ENCODE assay signal across 8 cellular contexts in the genomic region with DNA sequence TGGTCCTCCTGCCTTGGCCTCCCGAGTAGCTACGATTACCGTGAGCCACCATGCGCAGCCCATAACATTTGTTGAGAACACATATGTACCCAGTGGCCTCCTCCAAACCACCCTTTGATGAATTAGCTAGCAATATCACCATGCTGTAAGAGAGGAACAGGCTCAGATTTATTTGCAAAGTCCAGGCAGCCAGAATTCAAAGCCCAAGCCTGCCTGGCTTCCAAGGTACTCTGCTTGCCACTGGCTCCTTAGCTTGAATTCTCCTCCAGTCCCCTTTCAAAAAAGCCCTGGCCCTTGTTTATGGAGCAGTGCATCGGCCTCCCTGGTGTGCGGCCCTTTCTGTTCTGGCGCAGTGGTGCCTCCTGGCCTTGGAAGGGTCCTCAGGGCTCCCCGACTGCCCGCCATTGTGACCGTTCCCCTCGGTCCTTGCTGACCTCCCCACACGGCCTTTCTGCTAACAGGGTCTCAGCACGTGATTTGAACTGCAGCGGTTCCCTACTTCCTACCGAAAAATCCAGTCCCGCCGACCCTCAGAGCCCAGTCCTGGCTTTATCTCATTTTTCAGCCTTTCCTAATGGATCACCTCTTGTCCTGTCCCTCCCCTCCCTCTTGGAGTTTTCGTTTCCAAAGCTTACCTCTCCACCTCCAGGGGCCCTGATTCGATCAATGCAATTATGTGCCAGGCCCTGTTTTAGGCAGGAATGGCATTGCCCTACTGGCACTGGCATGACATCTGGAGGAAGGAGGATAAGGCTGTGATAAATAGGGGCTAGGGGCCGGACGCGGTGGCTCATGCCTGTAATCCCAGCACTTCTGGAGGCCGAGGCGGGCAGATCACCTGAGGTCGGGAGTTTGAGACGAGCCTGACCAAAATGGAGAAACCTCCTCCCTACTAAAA. TPM values are rescaled to one million over a fixed set of nuclear protein-coding genes. Genes with fewer than 3 reads are reported as not detected.
DNase-seq lines count a peak whose midpoint lies in the region; ATAC-seq and TF ChIP-seq lines count a peak whose summit lies in the region.

No MANE protein-coding gene starts in this region.

- H3K4me2 ChIP-seq in BLaER1 treated with 17β-estradiol and CSF1 and Interleukin-3, amounts not matched to agents 10 nM and 100 nM, result peak overlapping the region; percentile 85 to 100 (median 94); a peak in 21 of 22 replicates

- H3K27ac ChIP-seq in BLaER1 treated with 17β-estradiol and CSF1 and Interleukin-3, amounts not matched to agents 10 nM and 100 nM, result peak overlapping the region in 7 of 11 experiments; percentile 8 to 97 (median 93); a peak in 10 of 22 replicates
- H3K27ac ChIP-seq in ovary, result peak overlapping the region; percentile 83 to 94

- H3K4me3 Mint-ChIP-seq in effector memory CD8-positive, alpha-beta T cell, result peak overlapping the region; percentile 75 to 85

- in situ Hi-C loops in GM13976 (cut with MboI; ENCODE audit: low sequenced_read_pairs, unreplicated experiment) (loop anchor here (25.0 kb wide), 1 partner anchor 353 kb away; no protein-coding TSS in a partner anchor), HAP-1 (cut with MboI; ENCODE audit: low sequenced_read_pairs) (no loop called here)

- peak overlapping the region in 3 of 10 experiments; percentile 81 to 85 (median 83); a peak in 4 of 20 replicates for H3K4me3 ChIP-seq in BLaER1 treated with 17β-estradiol and CSF1 and Interleukin-3, amounts not matched to agents 10 nM and 100 nM
- H3K4me3 ChIP-seq in NT2/D1 (ENCODE audit: insufficient read length, low read depth), result no peak overlapping the region
- no peak overlapping the region for H3K4me3 ChIP-seq in ovary
- H3K4me3 ChIP-seq in HAP-1, result no peak overlapping the region; the same call in 1 of the 2 replicates

- H3K36me3 Mint-ChIP-seq in effector memory CD8-positive, alpha-beta T cell (ENCODE audit: insufficient read depth), result peaks cover 19% of the 10 kb centered on the region

- no peaks in the 10 kb centered on the region for H3K27me3 ChIP-seq in BLaER1 treated with 17β-estradiol and CSF1 and Interleukin-3, amounts not matched to agents 10 nM and 100 nM
- H3K27me3 ChIP-seq in NT2/D1 (ENCODE audit: insufficient read depth, insufficient read length) (no peaks in the 10 kb centered on the region), ovary (no peaks in the 10 kb centered on the region), HAP-1 (ENCODE audit: low read depth) (no peaks in the 10 kb centered on the region)

- H3K36me3 ChIP-seq in BLaER1 treated with 17β-estradiol and CSF1 and Interleukin-3, amounts not matched to agents 10 nM and 100 nM, result peaks cover 13 to 48% (median 27%) of the 10 kb centered on the region in 11 experiments; a peak in 18 of 22 replicates
- peaks cover 25% of the 10 kb centered on the region for H3K36me3 ChIP-seq in NT2/D1 (ENCODE audit: insufficient read depth, insufficient read length, low read length)
- no peaks in the 10 kb centered on the region for H3K36me3 ChIP-seq in ovary
- H3K36me3 ChIP-seq in HAP-1 (replicated peaks), result peaks cover 17% of the 10 kb centered on the region

- no peaks in the 10 kb centered on the region for H3K27me3 Mint-ChIP-seq in effector memory CD8-positive, alpha-beta T cell

- POLR2A ChIA-PET in GM10248 (lab: Yijun Ruan, JAX), result no interaction called here

- H4K20me1 ChIP-seq in BLaER1 treated with 17β-estradiol and CSF1 and Interleukin-3, amounts not matched to agents 10 nM and 100 nM, result peaks cover 52 to 90% (median 77%) of the 10 kb centered on the region in 11 experiments

- TF ChIP-seq POLR2A in ovary (IDR thresholded peaks at IDR 0.05), result no peak

- H3K9me3 Mint-ChIP-seq in effector memory CD8-positive, alpha-beta T cell, result no peaks in the 10 kb centered on the region

- DNase-seq in NT2/D1 (ENCODE audit: low read depth, low spot score), result no peak
- no peak for DNase-seq in effector memory CD8-positive, alpha-beta T cell
- DNase-seq in ovary, result peak in 1 of 5 donors; percentile 26
- DNase-seq in GM10248 (ENCODE audit: extremely low spot score), result no peak
- DNase-seq in GM13976 (ENCODE audit: low spot score), result no peak
- DNase-seq in HAP-1 (ENCODE audit: low spot score in 2 of 2), result no peak
- no peak for DNase-seq in SKM-1 (lab: John Stamatoyannopoulos, UW; ENCODE audit: unreplicated experiment)

- TF ChIP-seq CTCF in ovary (IDR thresholded peaks at IDR 0.05) (no peak), GM10248 (IDR thresholded peaks at IDR 0.05; ENCODE audit: control extremely low read depth, extremely low read depth, low read depth, missing control alignments) (no peak), GM13976 (IDR thresholded peaks at IDR 0.05; ENCODE audit: borderline replicate concordance, control extremely low read depth, extremely low read depth, insufficient read depth, missing control alignments) (no peak)

- peak overlapping the region; percentile 60 to 82 for H3K27ac Mint-ChIP-seq in effector memory CD8-positive, alpha-beta T cell

- CTCF ChIA-PET in GM10248 (lab: Yijun Ruan, JAX), result interaction anchor here (0.6 to 7.0 kb wide), 24 partner anchors 9 to 215 kb away, joined by 3 to 121 read pairs (median 6); a partner anchor contains a TSS

- intact Hi-C loops in ovary (cut with DNase I), result no loop called here

- H3K4me1 Mint-ChIP-seq in effector memory CD8-positive, alpha-beta T cell (ENCODE audit: low read depth in 2 of 2), result peaks cover 10 to 11% of the 10 kb centered on the region in 2 donors

- no peaks in the 10 kb centered on the region for H3K9me3 ChIP-seq in BLaER1 treated with 17β-estradiol and CSF1 and Interleukin-3, amounts not matched to agents 10 nM and 100 nM (replicated peaks in 1 of 11)
- H3K9me3 ChIP-seq in NT2/D1 (ENCODE audit: insufficient read depth, low read length) (no peaks in the 10 kb centered on the region), ovary (no peaks in the 10 kb centered on the region), HAP-1 (no peaks in the 10 kb centered on the region)

- ATAC-seq in effector memory CD8-positive, alpha-beta T cell (replicated peaks), result no peak

- WGBS in ovary, 3 donors, result 50 to 58% (median 53%) methylated on average over 26 of the region's 26 CpGs

- H3K4me1 ChIP-seq in BLaER1 treated with 17β-estradiol and CSF1 and Interleukin-3, amounts not matched to agents 10 nM and 100 nM, result peaks cover 53 to 94% (median 83%) of the 10 kb centered on the region in 10 experiments
- H3K4me1 ChIP-seq in NT2/D1 (ENCODE audit: insufficient read depth, insufficient read length), result peaks cover 7% of the 10 kb centered on the region
- peaks cover 4% of the 10 kb centered on the region for H3K4me1 ChIP-seq in ovary (ENCODE audit: insufficient read depth)
- H3K4me1 ChIP-seq in HAP-1, result peaks cover 8% of the 10 kb centered on the region; the same call in 1 of the 2 replicates

- no peak for TF ChIP-seq EP300 in ovary (IDR thresholded peaks at IDR 0.05)

- peak overlapping the region; percentile 24 to 99 (median 93); a peak in 17 of 22 replicates for H3K9ac ChIP-seq in BLaER1 treated with 17β-estradiol and CSF1 and Interleukin-3, amounts not matched to agents 10 nM and 100 nM
- H3K9ac ChIP-seq in NT2/D1 (ENCODE audit: insufficient read length, low read depth), result peak overlapping the region; percentile 67

RNA-seq across cellular contexts. Expression of gene SLC25A29, which starts 22.0 kb away (rescaled TPM):
- total RNA-seq in ovary, result 100 to 1,000 TPM in 1 of 7 donors, 10 to 100 TPM in 6; 50.2 to 177 (median 72.3) TPM
- 10 to 100 TPM in 1 of 2 donors, 1 to 10 TPM in 1; 9.1 to 46.7 TPM for polyA plus RNA-seq in ovary

RNA-seq across cellular contexts. Expression of gene SLC25A47, which starts 38.9 kb away (rescaled TPM):
- not detected for total RNA-seq in ovary
- not detected for polyA plus RNA-seq in ovary

RNA-seq across cellular contexts. Expression of gene YY1, which starts 45.3 kb away (rescaled TPM):
- 10 to 100 TPM; 37.0 to 68.6 (median 58.1) TPM for total RNA-seq in ovary
- 10 to 100 TPM; 24.1 to 75.8 TPM for polyA plus RNA-seq in ovary
